25 cellular contexts compared by ENCODE assay signal in the genomic region with DNA sequence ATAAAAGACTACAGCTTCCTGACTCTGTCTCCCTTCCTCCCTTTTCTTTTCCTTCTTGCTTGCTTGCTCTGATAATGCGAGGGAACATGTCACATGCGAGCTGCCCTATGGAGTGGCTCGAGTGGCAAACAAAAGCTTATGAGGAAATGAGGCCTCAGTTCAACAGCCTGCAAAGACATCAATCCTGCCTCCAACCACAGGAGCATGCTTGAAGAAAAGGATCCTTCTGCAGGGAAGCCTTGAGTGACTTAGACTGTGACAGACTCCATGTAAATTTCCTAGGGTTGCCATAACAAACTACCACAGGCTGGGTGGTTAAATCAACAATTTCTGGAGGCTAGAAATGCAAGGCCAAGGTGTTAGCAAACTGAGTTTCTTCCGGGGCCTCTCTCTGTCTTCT.
A peak's percentile ranks its signal among the peaks of the same experiment; 100 is the strongest.
DNase-seq lines count a peak whose midpoint lies in the region; ATAC-seq, FAIRE-seq and TF ChIP-seq lines count a peak whose summit lies in the region.
"Had no signal": no experiment of that assay in that cellular context is flagged by ENCODE, and none has a peak within 500 bp of the region (broad histone marks: within the 10 kb centered on the region; RNA-seq: fewer than 3 reads in every experiment).

No MANE protein-coding gene starts in this region.

- H2AFZ ChIP-seq in OCI-LY1 (ENCODE audit: low read length), result no peak overlapping the region
- H2AFZ ChIP-seq in HepG2 (ENCODE audit: low read length), result no peak overlapping the region

- H4K20me1 ChIP-seq in OCI-LY1 (ENCODE audit: insufficient read depth, low read length) (no peaks in the 10 kb centered on the region), HepG2 (ENCODE audit: insufficient read depth, low read length) (no peaks in the 10 kb centered on the region)
- H4K20me1 ChIP-seq: BLaER1 had no signal

- no peaks in the 10 kb centered on the region for H3K9me2 ChIP-seq in OCI-LY1 (ENCODE audit: low read depth, low read length)

- H3K4me3 ChIP-seq in HEK293 (ENCODE audit: low read depth, low read length), result no peak overlapping the region
- H3K4me3 ChIP-seq in OCI-LY1 (ENCODE audit: low read depth, low read length, poor library complexity, severe bottlenecking), result no peak overlapping the region
- no peak overlapping the region for H3K4me3 ChIP-seq in psoas muscle
- H3K4me3 ChIP-seq in HepG2 (replicated peaks in 1 of 3; ENCODE audit: insufficient read depth in 1 of 3, low read depth in 2 of 3, low read length in 3 of 3), result no peak overlapping the region
- no peak overlapping the region for H3K4me3 ChIP-seq in spleen
- H3K4me3 ChIP-seq: BLaER1, prostate gland had no signal

- no peaks in the 10 kb centered on the region for H3K79me2 ChIP-seq in OCI-LY1 (ENCODE audit: insufficient read depth, low read length)
- H3K79me2 ChIP-seq in HepG2 (ENCODE audit: insufficient read depth, low read length), result no peaks in the 10 kb centered on the region

- POLR2A ChIA-PET in HEK293 (lab: Yijun Ruan, JAX) (no interaction called here), HepG2 (lab: Yijun Ruan, JAX) (no interaction called here)

- no TSS peak for BruUV-seq in HepG2 (replicated peaks; lab: Mats Ljungman, UMichigan)

- WGBS in psoas muscle, 3 donors, result 59 to 76% (median 62%) methylated on average over 4 of the region's 4 CpGs
- 12% methylated on average over 4 of the region's 4 CpGs for WGBS in HepG2 (ENCODE audit: low lambda C conversion rate)
- WGBS in spleen, 5 donors, result 74 to 82% (median 78%) methylated on average over 4 of the region's 4 CpGs

- FAIRE-seq in islet of Langerhans (lab: Jason Lieb, UNC) (peak; percentile 82), HepG2 (lab: Jason Lieb, UNC) (no peak)
- FAIRE-seq: G401.6, RCC 7860 had no signal

- H3K4me1 ChIP-seq in HEK293 (ENCODE audit: control insufficient read depth, insufficient read depth, low read length), result peaks cover 27% of the 10 kb centered on the region
- H3K4me1 ChIP-seq in OCI-LY1 (ENCODE audit: insufficient read depth, low read length, severe bottlenecking), result peaks cover 28% of the 10 kb centered on the region
- peaks cover 13% of the 10 kb centered on the region for H3K4me1 ChIP-seq in psoas muscle
- 0 out of 2 replicates have a peak, but pooled peaks cover 5% of the 10 kb centered on the region for H3K4me1 ChIP-seq in HepG2 (ENCODE audit: insufficient read depth, low read length)
- peaks cover 0 to 3% (median 0%) of the 10 kb centered on the region in 6 donors for H3K4me1 ChIP-seq in spleen
- H3K4me1 ChIP-seq: BLaER1, prostate gland had no signal

- H3K27ac ChIP-seq in HEK293 (ENCODE audit: extremely low read depth, low read depth, low read length) (no peak overlapping the region), OCI-LY1 (ENCODE audit: low read depth, low read length, poor library complexity, severe bottlenecking) (peak overlapping the region; percentile 16), psoas muscle (peak overlapping the region; percentile 56), HepG2 (ENCODE audit: extremely low read length, insufficient read depth, low read length) (no peak overlapping the region), spleen (no peak overlapping the region)
- H3K27ac ChIP-seq: BLaER1, prostate gland had no signal

- H3F3A ChIP-seq in OCI-LY1 (ENCODE audit: insufficient read depth, low read length), result no peaks in the 10 kb centered on the region

- H3K4me2 ChIP-seq in OCI-LY1 (ENCODE audit: low read length) (no peak overlapping the region), HepG2 (ENCODE audit: low read depth, low read length) (no peak overlapping the region)
- H3K4me2 ChIP-seq: BLaER1 had no signal

- TF ChIP-seq RAD21 in HepG2 (CRISPR knock-in tag; IDR thresholded peaks at IDR 0.05), result no peak

- H3K27me3 ChIP-seq in OCI-LY1 (ENCODE audit: insufficient read depth, low read length) (no peaks in the 10 kb centered on the region), psoas muscle (ENCODE audit: insufficient read depth in 3 of 3, low read length in 2 of 3) (no peaks in the 10 kb centered on the region), HepG2 (ENCODE audit: control insufficient read depth in 1 of 2, insufficient read depth in 2 of 2, low read length in 2 of 2) (no peaks in the 10 kb centered on the region), spleen (replicated peaks in 1 of 7) (no peaks in the 10 kb centered on the region)
- H3K27me3 ChIP-seq: BLaER1 had no signal

- ATAC-seq in psoas muscle (peak in 3 of 4 donors; percentile 28 to 56 (median 41)), HepG2 (no peak)
- ATAC-seq: left lobe of liver; naive thymus-derived CD4-positive, alpha-beta T cell; stimulated activated memory B cell treated with anti-CD40 and anti-IgM and Interleukin-4, amounts not matched to agents 10 μg/mL and 1 μg/mL and 100 μg/mL, for 72 hours had no signal

- CTCF ChIA-PET in HEK293 (lab: Yijun Ruan, JAX), result interaction anchor here (0.6 kb wide), 1 partner anchor 11 kb away, joined by 5 read pairs; no protein-coding TSS in a partner anchor
- CTCF ChIA-PET in HepG2 (lab: Yijun Ruan, JAX; ENCODE audit: low intra/inter-chr PET ratio, low total read pairs), result no interaction called here

- TF ChIP-seq CTCF in HEK293 (tag by site-specific recombination; IDR thresholded peaks at IDR 0.05) (no peak), OCI-LY1 (IDR thresholded peaks at IDR 0.05; ENCODE audit: low read length) (no peak), psoas muscle (IDR thresholded peaks at IDR 0.05) (no peak), HepG2 (CRISPR knock-in tag; IDR thresholded peaks at IDR 0.05) (no peak), spleen (IDR thresholded peaks at IDR 0.05 in 8 of 11, conservative IDR thresholded peaks at IDR 0.05 in 3 of 11) (no peak)

- in situ Hi-C loops in HepG2 (cut with HindIII; ENCODE audit: extremely low pct_ligation_motif_present, low pct_unique_long_range_greater_than_20kb), result loop anchor here (10.0 kb wide), 1 partner anchor 125 kb away; no protein-coding TSS in a partner anchor

- DNase-seq in psoas muscle (no peak), HepG2 (ENCODE audit: low spot score) (no peak), dermis blood vessel endothelial cell (no peak), kidney glomerular epithelial cell (lab: John Stamatoyannopoulos, UW) (no peak), spleen (no peak)
- DNase-seq: activated CD4-positive, alpha-beta T cell treated with anti-CD3 and anti-CD28 coated beads for 48 hours; activated naive CD4-positive, alpha-beta T cell treated with anti-CD3 and anti-CD28 coated beads, Interleukin-2, amount 50 U/mL, for 16 hours; DMS79; HFFc6; hippocampal formation; naive thymus-derived CD4-positive, alpha-beta T cell; NCI-H1694; NCI-H524; occipital lobe; substantia nigra; SW 1271 had no signal

- H3K36me3 ChIP-seq in HEK293 (ENCODE audit: control insufficient read depth in 2 of 2, insufficient read depth in 1 of 2, low read length in 2 of 2), result no peaks in the 10 kb centered on the region
- no peaks in the 10 kb centered on the region for H3K36me3 ChIP-seq in OCI-LY1 (ENCODE audit: insufficient read depth, low read length)
- H3K36me3 ChIP-seq in psoas muscle (ENCODE audit: insufficient read depth in 1 of 2, low read depth in 1 of 2), result no peaks in the 10 kb centered on the region
- H3K36me3 ChIP-seq in HepG2 (replicated peaks in 1 of 2; ENCODE audit: control insufficient read depth in 1 of 2, insufficient read depth in 2 of 2, low read length in 2 of 2), result no peaks in the 10 kb centered on the region
- no peaks in the 10 kb centered on the region for H3K36me3 ChIP-seq in spleen
- H3K36me3 ChIP-seq: BLaER1, prostate gland had no signal

- intact Hi-C loops in psoas muscle (cut with DNase I) (loop anchor here (1.0 to 10.0 kb wide), 3 partner anchors 14 to 155 kb away; partner anchors contain the start of gene NR3C2 (in 1 of the 2)), HepG2 (cut with micrococcal nuclease; ENCODE audit: unreplicated experiment) (loop anchor here (10.0 kb wide), 1 partner anchor 155 kb away; the partner anchor contains the start of gene NR3C2), spleen (cut with DNase I; ENCODE audit: low total_unique reads) (no loop called here)

- H3K9ac ChIP-seq in OCI-LY1 (ENCODE audit: low read length) (no peak overlapping the region), HepG2 (ENCODE audit: insufficient read depth, low read depth, low read length) (no peak overlapping the region)
- H3K9ac ChIP-seq: BLaER1 had no signal

- TF ChIP-seq POLR2A in HepG2 (IDR thresholded peaks at IDR 0.05; ENCODE audit: insufficient read depth in 1 of 2, low read depth in 2 of 2, low read length in 2 of 2), result no peak
- no peak for TF ChIP-seq POLR2A in spleen (IDR thresholded peaks at IDR 0.05)

- no peaks in the 10 kb centered on the region for H3K9me3 ChIP-seq in HEK293 (ENCODE audit: control insufficient read depth, insufficient read depth, low read depth, low read length)
- no peaks in the 10 kb centered on the region for H3K9me3 ChIP-seq in OCI-LY1 (ENCODE audit: low read length)
- H3K9me3 ChIP-seq in psoas muscle, result no peaks in the 10 kb centered on the region
- H3K9me3 ChIP-seq in HepG2 (ENCODE audit: low read length), result no peaks in the 10 kb centered on the region
- H3K9me3 ChIP-seq in spleen, result no peaks in the 10 kb centered on the region
- H3K9me3 ChIP-seq: BLaER1, prostate gland had no signal

- TF ChIP-seq EP300 in HepG2 (IDR thresholded peaks at IDR 0.05; ENCODE audit: low read depth in 2 of 2, low read length in 2 of 2) (no peak), HepG2 (CRISPR knock-in tag; IDR thresholded peaks at IDR 0.05; ENCODE audit: borderline replicate concordance) (no peak)

TF ChIP-seq in HEK293, 187 proteins besides CTCF, POLR2A, EP300 and RAD21:
- no peak for TF ChIP-seq ZNF677 (tag by site-specific recombination; IDR thresholded peaks at IDR 0.05)
- peak; percentile 60; the same call in 1 of the 2 replicates for TF ChIP-seq GLIS1 (tag by site-specific recombination; IDR thresholded peaks at IDR 0.05)
TF ChIP-seq in HEK293: peak in this region for 1.

Comparison
In these comparisons a context has a peak if more than half of its experiments do, and no peak if none do; other contexts are left out.
1. H3K27ac ChIP-seq: peak in OCI-LY1 (single experiment) and psoas muscle (single experiment); none in HEK293 (single experiment), HepG2 (single experiment) and spleen (0 of 8).